Comparison of ENCODE assay signal across 1 cellular context in the genomic region with DNA sequence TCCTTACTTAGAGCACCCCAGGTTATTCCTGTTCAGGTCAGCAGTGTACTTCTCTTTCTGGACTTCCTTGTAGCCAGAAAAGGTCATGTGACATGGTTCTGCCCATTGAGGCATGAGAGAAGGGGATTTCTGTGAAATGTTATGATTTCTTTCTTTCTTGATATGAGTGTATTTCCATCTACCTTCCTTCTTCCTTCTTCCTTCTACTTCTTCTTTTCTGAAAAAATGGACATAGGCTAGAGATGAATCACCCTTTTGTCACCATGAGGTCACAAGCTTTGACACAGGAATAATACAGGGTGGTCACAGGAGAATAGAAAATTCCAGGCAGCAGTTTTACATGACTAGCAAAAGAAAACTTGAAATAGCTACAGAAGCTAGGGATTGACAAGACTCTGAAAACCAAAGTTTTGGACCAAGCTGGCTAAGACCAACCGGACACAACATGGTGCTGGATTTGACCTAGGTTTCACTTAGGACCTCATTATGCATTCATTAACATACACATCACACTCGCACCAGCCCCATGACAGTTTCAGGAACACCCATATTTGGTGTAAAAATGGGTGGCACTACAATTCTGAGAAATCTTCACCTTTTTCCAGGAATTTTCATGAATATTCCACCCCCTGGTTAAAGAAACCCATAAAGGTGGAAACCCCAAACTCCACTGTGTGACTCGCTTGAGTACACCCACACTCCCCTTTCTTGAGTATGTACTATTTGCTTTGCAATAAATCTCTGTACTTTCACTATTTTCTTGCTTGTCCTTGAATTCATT.
TF ChIP-seq lines count a peak whose summit lies in the region.

No MANE protein-coding gene starts in this region.

TF ChIP-seq in K562, 482 proteins besides CTCF, POLR2A, EP300 and RAD21 (continued from another document and continues in another):
- TF ChIP-seq, protein P1, sequence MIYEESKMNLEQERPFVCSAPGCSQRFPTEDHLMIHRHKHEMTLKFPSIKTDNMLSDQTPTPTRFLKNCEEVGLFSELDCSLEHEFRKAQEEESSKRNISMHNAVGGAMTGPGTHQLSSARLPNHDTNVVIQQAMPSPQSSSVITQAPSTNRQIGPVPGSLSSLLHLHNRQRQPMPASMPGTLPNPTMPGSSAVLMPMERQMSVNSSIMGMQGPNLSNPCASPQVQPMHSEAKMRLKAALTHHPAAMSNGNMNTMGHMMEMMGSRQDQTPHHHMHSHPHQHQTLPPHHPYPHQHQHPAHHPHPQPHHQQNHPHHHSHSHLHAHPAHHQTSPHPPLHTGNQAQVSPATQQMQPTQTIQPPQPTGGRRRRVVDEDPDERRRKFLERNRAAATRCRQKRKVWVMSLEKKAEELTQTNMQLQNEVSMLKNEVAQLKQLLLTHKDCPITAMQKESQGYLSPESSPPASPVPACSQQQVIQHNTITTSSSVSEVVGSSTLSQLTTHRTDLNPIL (CRISPR knock-in tag; IDR thresholded peaks at IDR 0.05), result no peak
- TF ChIP-seq NFE2L1 (tag; IDR thresholded peaks at IDR 0.05; ENCODE audit: borderline replicate concordance, low read depth) (no peak), LEF1 (IDR thresholded peaks at IDR 0.05) (no peak; the same call in 1 of the 2 replicates), IRF1 (CRISPR knock-in tag; IDR thresholded peaks at IDR 0.05; ENCODE audit: borderline replicate concordance) (no peak), NR4A1 (CRISPR knock-in tag; IDR thresholded peaks at IDR 0.05) (no peak), NR4A1 (tag; IDR thresholded peaks at IDR 0.05) (peak; percentile 79), MXD1 (CRISPR knock-in tag; IDR thresholded peaks at IDR 0.05; ENCODE audit: borderline replicate concordance, poor library complexity, severe bottlenecking) (no peak), ZC3H4 (CRISPR knock-in tag; IDR thresholded peaks at IDR 0.05; ENCODE audit: borderline replicate concordance) (no peak), CSDE1 (IDR thresholded peaks at IDR 0.05) (no peak), MAZ (CRISPR knock-in tag; conservative IDR thresholded peaks at IDR 0.05 in 1 of 2, IDR thresholded peaks at IDR 0.05 in 1 of 2) (no peak), MTA1 (IDR thresholded peaks at IDR 0.05; ENCODE audit: borderline replicate concordance) (no peak), HOXB6 (CRISPR knock-in tag; IDR thresholded peaks at IDR 0.05; ENCODE audit: borderline replicate concordance) (no peak), ELF1 (tag; IDR thresholded peaks at IDR 0.05) (peak; percentile 62; the same call in 1 of the 2 replicates), PHF21A (IDR thresholded peaks at IDR 0.05; ENCODE audit: borderline replicate concordance, low read depth) (no peak), MTF1 (CRISPR knock-in tag; IDR thresholded peaks at IDR 0.05; ENCODE audit: borderline replicate concordance) (no peak), GATAD2B (IDR thresholded peaks at IDR 0.05; ENCODE audit: borderline replicate concordance) (no peak), ZNF174 (CRISPR knock-in tag; IDR thresholded peaks at IDR 0.05) (no peak), MAFG (tag; conservative IDR thresholded peaks at IDR 0.05) (0 out of 2 replicates have a peak, but pooled peaks have one; percentile 18), POLR2G (IDR thresholded peaks at IDR 0.05; ENCODE audit: low read depth, low read length) (no peak), THRA (IDR thresholded peaks at IDR 0.05) (no peak), POU5F1 (IDR thresholded peaks at IDR 0.05; ENCODE audit: borderline replicate concordance, low read depth, low read length, partially characterized antibody) (no peak), FOXP4 (CRISPR knock-in tag; IDR thresholded peaks at IDR 0.05; ENCODE audit: borderline replicate concordance) (no peak), HES1 (IDR thresholded peaks at IDR 0.05; ENCODE audit: low read depth) (no peak), ZBTB8A (IDR thresholded peaks at IDR 0.05; ENCODE audit: partially characterized antibody) (no peak), ZNF263 (CRISPR knock-in tag; IDR thresholded peaks at IDR 0.05; ENCODE audit: borderline replicate concordance) (no peak), FOXP1 (CRISPR knock-in tag; IDR thresholded peaks at IDR 0.05) (no peak), PHB2 (IDR thresholded peaks at IDR 0.05; ENCODE audit: low read depth) (no peak)
- TF ChIP-seq, protein P2, sequence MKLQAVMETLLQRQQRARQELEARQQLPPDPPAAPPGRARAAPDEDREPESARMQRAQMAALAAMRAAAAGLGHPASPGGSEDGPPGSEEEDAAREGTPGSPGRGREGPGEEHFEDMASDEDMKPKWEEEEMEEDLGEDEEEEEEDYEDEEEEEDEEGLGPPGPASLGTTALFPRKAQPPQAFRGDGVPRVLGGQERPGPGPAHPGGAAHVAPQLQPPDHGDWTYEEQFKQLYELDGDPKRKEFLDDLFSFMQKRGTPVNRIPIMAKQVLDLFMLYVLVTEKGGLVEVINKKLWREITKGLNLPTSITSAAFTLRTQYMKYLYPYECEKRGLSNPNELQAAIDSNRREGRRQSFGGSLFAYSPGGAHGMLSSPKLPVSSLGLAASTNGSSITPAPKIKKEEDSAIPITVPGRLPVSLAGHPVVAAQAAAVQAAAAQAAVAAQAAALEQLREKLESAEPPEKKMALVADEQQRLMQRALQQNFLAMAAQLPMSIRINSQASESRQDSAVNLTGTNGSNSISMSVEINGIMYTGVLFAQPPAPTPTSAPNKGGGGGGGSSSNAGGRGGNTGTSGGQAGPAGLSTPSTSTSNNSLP (IDR thresholded peaks at IDR 0.05; ENCODE audit: borderline replicate concordance, low read depth, low read length), result no peak
- TF ChIP-seq, protein P3, sequence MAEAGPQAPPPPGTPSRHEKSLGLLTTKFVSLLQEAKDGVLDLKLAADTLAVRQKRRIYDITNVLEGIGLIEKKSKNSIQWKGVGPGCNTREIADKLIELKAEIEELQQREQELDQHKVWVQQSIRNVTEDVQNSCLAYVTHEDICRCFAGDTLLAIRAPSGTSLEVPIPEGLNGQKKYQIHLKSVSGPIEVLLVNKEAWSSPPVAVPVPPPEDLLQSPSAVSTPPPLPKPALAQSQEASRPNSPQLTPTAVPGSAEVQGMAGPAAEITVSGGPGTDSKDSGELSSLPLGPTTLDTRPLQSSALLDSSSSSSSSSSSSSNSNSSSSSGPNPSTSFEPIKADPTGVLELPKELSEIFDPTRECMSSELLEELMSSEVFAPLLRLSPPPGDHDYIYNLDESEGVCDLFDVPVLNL (CRISPR knock-in tag; IDR thresholded peaks at IDR 0.05; ENCODE audit: low read depth), result no peak
- TF ChIP-seq, protein P4, sequence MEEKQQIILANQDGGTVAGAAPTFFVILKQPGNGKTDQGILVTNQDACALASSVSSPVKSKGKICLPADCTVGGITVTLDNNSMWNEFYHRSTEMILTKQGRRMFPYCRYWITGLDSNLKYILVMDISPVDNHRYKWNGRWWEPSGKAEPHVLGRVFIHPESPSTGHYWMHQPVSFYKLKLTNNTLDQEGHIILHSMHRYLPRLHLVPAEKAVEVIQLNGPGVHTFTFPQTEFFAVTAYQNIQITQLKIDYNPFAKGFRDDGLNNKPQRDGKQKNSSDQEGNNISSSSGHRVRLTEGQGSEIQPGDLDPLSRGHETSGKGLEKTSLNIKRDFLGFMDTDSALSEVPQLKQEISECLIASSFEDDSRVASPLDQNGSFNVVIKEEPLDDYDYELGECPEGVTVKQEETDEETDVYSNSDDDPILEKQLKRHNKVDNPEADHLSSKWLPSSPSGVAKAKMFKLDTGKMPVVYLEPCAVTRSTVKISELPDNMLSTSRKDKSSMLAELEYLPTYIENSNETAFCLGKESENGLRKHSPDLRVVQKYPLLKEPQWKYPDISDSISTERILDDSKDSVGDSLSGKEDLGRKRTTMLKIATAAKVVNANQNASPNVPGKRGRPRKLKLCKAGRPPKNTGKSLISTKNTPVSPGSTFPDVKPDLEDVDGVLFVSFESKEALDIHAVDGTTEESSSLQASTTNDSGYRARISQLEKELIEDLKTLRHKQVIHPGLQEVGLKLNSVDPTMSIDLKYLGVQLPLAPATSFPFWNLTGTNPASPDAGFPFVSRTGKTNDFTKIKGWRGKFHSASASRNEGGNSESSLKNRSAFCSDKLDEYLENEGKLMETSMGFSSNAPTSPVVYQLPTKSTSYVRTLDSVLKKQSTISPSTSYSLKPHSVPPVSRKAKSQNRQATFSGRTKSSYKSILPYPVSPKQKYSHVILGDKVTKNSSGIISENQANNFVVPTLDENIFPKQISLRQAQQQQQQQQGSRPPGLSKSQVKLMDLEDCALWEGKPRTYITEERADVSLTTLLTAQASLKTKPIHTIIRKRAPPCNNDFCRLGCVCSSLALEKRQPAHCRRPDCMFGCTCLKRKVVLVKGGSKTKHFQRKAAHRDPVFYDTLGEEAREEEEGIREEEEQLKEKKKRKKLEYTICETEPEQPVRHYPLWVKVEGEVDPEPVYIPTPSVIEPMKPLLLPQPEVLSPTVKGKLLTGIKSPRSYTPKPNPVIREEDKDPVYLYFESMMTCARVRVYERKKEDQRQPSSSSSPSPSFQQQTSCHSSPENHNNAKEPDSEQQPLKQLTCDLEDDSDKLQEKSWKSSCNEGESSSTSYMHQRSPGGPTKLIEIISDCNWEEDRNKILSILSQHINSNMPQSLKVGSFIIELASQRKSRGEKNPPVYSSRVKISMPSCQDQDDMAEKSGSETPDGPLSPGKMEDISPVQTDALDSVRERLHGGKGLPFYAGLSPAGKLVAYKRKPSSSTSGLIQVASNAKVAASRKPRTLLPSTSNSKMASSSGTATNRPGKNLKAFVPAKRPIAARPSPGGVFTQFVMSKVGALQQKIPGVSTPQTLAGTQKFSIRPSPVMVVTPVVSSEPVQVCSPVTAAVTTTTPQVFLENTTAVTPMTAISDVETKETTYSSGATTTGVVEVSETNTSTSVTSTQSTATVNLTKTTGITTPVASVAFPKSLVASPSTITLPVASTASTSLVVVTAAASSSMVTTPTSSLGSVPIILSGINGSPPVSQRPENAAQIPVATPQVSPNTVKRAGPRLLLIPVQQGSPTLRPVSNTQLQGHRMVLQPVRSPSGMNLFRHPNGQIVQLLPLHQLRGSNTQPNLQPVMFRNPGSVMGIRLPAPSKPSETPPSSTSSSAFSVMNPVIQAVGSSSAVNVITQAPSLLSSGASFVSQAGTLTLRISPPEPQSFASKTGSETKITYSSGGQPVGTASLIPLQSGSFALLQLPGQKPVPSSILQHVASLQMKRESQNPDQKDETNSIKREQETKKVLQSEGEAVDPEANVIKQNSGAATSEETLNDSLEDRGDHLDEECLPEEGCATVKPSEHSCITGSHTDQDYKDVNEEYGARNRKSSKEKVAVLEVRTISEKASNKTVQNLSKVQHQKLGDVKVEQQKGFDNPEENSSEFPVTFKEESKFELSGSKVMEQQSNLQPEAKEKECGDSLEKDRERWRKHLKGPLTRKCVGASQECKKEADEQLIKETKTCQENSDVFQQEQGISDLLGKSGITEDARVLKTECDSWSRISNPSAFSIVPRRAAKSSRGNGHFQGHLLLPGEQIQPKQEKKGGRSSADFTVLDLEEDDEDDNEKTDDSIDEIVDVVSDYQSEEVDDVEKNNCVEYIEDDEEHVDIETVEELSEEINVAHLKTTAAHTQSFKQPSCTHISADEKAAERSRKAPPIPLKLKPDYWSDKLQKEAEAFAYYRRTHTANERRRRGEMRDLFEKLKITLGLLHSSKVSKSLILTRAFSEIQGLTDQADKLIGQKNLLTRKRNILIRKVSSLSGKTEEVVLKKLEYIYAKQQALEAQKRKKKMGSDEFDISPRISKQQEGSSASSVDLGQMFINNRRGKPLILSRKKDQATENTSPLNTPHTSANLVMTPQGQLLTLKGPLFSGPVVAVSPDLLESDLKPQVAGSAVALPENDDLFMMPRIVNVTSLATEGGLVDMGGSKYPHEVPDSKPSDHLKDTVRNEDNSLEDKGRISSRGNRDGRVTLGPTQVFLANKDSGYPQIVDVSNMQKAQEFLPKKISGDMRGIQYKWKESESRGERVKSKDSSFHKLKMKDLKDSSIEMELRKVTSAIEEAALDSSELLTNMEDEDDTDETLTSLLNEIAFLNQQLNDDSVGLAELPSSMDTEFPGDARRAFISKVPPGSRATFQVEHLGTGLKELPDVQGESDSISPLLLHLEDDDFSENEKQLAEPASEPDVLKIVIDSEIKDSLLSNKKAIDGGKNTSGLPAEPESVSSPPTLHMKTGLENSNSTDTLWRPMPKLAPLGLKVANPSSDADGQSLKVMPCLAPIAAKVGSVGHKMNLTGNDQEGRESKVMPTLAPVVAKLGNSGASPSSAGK (IDR thresholded peaks at IDR 0.05), result peak; percentile 61; the same call in 1 of the 2 replicates
